ENCODE assay signal across 1 cellular context in the genomic region with DNA sequence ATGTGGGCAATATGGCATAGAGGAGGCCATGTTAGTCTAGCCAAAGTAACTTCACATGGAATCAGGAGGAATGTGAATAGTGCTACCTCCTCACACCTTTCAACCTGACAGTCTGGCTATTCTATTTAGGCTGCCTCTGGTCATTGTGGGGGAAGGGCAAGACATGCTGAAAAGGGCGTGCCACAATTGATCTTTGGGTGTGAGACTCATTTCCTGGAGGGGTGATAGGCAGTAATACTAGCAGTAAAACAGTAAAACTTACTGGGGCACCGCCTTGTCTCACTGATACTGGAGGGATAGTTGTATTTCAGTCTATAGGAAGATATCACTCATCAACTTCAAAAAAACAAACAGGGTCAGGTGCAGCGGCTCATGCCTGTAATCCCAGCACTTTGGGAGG.
TF ChIP-seq lines count a peak whose summit lies in the region.

No MANE protein-coding gene starts in this region.

TF ChIP-seq in GM23338, 12 proteins besides CTCF, POLR2A, EP300 and RAD21 (continued from another document):
- TF ChIP-seq, protein P1, sequence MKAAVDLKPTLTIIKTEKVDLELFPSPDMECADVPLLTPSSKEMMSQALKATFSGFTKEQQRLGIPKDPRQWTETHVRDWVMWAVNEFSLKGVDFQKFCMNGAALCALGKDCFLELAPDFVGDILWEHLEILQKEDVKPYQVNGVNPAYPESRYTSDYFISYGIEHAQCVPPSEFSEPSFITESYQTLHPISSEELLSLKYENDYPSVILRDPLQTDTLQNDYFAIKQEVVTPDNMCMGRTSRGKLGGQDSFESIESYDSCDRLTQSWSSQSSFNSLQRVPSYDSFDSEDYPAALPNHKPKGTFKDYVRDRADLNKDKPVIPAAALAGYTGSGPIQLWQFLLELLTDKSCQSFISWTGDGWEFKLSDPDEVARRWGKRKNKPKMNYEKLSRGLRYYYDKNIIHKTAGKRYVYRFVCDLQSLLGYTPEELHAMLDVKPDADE (IDR thresholded peaks at IDR 0.05), result no peak
- TF ChIP-seq, protein P2, sequence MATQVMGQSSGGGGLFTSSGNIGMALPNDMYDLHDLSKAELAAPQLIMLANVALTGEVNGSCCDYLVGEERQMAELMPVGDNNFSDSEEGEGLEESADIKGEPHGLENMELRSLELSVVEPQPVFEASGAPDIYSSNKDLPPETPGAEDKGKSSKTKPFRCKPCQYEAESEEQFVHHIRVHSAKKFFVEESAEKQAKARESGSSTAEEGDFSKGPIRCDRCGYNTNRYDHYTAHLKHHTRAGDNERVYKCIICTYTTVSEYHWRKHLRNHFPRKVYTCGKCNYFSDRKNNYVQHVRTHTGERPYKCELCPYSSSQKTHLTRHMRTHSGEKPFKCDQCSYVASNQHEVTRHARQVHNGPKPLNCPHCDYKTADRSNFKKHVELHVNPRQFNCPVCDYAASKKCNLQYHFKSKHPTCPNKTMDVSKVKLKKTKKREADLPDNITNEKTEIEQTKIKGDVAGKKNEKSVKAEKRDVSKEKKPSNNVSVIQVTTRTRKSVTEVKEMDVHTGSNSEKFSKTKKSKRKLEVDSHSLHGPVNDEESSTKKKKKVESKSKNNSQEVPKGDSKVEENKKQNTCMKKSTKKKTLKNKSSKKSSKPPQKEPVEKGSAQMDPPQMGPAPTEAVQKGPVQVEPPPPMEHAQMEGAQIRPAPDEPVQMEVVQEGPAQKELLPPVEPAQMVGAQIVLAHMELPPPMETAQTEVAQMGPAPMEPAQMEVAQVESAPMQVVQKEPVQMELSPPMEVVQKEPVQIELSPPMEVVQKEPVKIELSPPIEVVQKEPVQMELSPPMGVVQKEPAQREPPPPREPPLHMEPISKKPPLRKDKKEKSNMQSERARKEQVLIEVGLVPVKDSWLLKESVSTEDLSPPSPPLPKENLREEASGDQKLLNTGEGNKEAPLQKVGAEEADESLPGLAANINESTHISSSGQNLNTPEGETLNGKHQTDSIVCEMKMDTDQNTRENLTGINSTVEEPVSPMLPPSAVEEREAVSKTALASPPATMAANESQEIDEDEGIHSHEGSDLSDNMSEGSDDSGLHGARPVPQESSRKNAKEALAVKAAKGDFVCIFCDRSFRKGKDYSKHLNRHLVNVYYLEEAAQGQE (IDR thresholded peaks at IDR 0.05; ENCODE audit: unreplicated experiment), result no peak
